ENCODE assay signal across 27 cellular contexts in the genomic region with DNA sequence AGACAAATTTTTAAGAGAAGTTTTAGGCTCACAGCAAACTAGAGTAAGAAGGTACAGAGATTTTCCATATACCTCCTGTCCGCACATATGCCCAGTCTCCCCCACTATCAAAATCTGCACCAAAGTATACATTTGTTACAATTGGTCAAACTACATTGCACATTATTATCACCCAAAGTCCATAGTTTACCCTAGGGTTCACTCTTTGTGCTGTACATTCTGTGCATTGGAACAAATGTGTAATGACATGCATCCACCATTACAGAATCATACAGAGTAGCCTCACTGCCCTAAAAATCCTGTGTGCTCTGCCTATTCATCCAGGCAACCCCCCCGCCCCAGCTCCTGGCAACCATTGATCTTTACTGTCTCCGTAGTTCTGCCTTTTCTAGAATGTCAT.
"Had no signal": no experiment of that assay in that cellular context is flagged by ENCODE, and none has a peak within 500 bp of the region (broad histone marks: within the 10 kb centered on the region; RNA-seq: fewer than 3 reads in every experiment).

No MANE protein-coding gene starts in this region.

- FAIRE-seq: colon, endometrium, endothelial cell of umbilical vein, frontal cortex had no signal

- H3K36me3 ChIP-seq: colonic mucosa, esophagus muscularis mucosa, esophagus squamous epithelium, gastrocnemius medialis, gastroesophageal sphincter, heart left ventricle, heart right ventricle had no signal

- DNase-seq: colonic mucosa; cortex of kidney; dermis blood vessel endothelial cell; dorsolateral prefrontal cortex; effector CD4-positive, alpha-beta T cell; effector CD8-positive, alpha-beta T cell; effector memory CD4-positive, alpha-beta T cell; effector memory CD8-positive, alpha-beta T cell; endodermal cell; erythroblast; esophagus squamous epithelium; foreskin fibroblast; foreskin keratinocyte; gastrocnemius medialis; glutamatergic neuron; head of caudate nucleus; heart left ventricle; heart right ventricle had no signal

- H3K4me1 ChIP-seq: colonic mucosa, esophagus muscularis mucosa, esophagus squamous epithelium, foreskin keratinocyte, gastrocnemius medialis, gastroesophageal sphincter, heart left ventricle, heart right ventricle had no signal

- H3K27ac ChIP-seq: colonic mucosa, coronary artery, dorsolateral prefrontal cortex, epithelial cell of prostate, esophagus muscularis mucosa, esophagus squamous epithelium, foreskin keratinocyte, gastrocnemius medialis, gastroesophageal sphincter, heart left ventricle, heart right ventricle had no signal

- ATAC-seq: effector memory CD8-positive, alpha-beta T cell; esophagus mucosa; foreskin keratinocyte; gastrocnemius medialis; gastroesophageal sphincter; heart left ventricle; heart right ventricle had no signal

- H3K9me3 ChIP-seq: colonic mucosa, esophagus muscularis mucosa, gastrocnemius medialis, gastroesophageal sphincter, heart left ventricle had no signal

- H3K4me3 ChIP-seq: colonic mucosa, coronary artery, dorsolateral prefrontal cortex, esophagus muscularis mucosa, esophagus squamous epithelium, gastrocnemius medialis, gastroesophageal sphincter, heart left ventricle, heart right ventricle had no signal

- H3K27me3 ChIP-seq: colonic mucosa, dorsolateral prefrontal cortex, esophagus muscularis mucosa, gastrocnemius medialis, gastroesophageal sphincter, heart left ventricle, heart right ventricle had no signal
